ENCODE assay signal across 13 cellular contexts in genomic region chr4:120801171-120801758, GRCh38.
A peak's percentile ranks its signal among the peaks of the same experiment; 100 is the strongest.
DNase-seq lines count a peak whose midpoint lies in the region; ATAC-seq and TF ChIP-seq lines count a peak whose summit lies in the region.
"Had no signal": no experiment of that assay in that cellular context is flagged by ENCODE, and none has a peak within 500 bp of the region (broad histone marks: within the 10 kb centered on the region; RNA-seq: fewer than 3 reads in every experiment).

No MANE protein-coding gene starts in this region.

- H3K79me2 ChIP-seq in ACC112 (ENCODE audit: control insufficient read depth, insufficient read depth, low read length, unreplicated experiment): no peaks in the 10 kb centered on the region

- H3K27me3 ChIP-seq in ACC112 (ENCODE audit: insufficient read depth, low read length): no peaks in the 10 kb centered on the region

- no peak overlapping the region for H3K27ac ChIP-seq in ACC112 (ENCODE audit: low read depth, low read length)
- H3K27ac ChIP-seq in mesodermal cell (ENCODE audit: low read depth, low read length, severe bottlenecking): peak overlapping the region; percentile 73
- H3K27ac ChIP-seq: A549 had no signal

- H2AFZ ChIP-seq in ACC112 (ENCODE audit: low read length, unreplicated experiment): no peak overlapping the region

- H3K4me3 ChIP-seq in ACC112 (ENCODE audit: low read depth, low read length) (0 out of 2 replicates have a peak overlapping the region, but pooled peaks have one; percentile 35), fibroblast of mammary gland (ENCODE audit: control insufficient read depth, low read depth, low read length) (no peak overlapping the region), mesodermal cell (ENCODE audit: extremely low read depth, insufficient read depth, low read length, poor library complexity, severe bottlenecking) (no peak overlapping the region)
- H3K4me3 ChIP-seq: A549 had no signal

- DNase-seq in NCI-H226 (peak; percentile 89), fibroblast of mammary gland (ENCODE audit: low read depth) (peak; percentile 74), epidermal melanocyte (ENCODE audit: insufficient read length, low spot score) (no peak)
- DNase-seq: activated CD8-positive, alpha-beta memory T cell treated with anti-CD3 and anti-CD28 coated beads, Interleukin-2, amount 50 U/mL, for 4 hours; cortex of kidney; kidney glomerular epithelial cell; T-helper 2 cell had no signal

- 62 to 72% methylated on average over 3 to 5 of the region's 5 CpGs for WGBS in mesodermal cell (ENCODE audit: insufficient coverage in 2 of 2), 2 experiments

- no peak for TF ChIP-seq CTCF in fibroblast of mammary gland (conservative IDR thresholded peaks at IDR 0.05; ENCODE audit: control insufficient read depth, insufficient read depth, low read depth, low read length)

- ATAC-seq in GM21717 (IDR thresholded peaks at IDR 0.05; ENCODE audit: unreplicated experiment) (no peak), GM21381 (IDR thresholded peaks at IDR 0.05; ENCODE audit: unreplicated experiment) (no peak), HG03039 (IDR thresholded peaks at IDR 0.05; ENCODE audit: unreplicated experiment) (no peak)
- ATAC-seq: A549 had no signal

- 0 out of 2 replicates have a peak, but pooled peaks cover 4% of the 10 kb centered on the region for H3K36me3 ChIP-seq in ACC112 (ENCODE audit: insufficient read depth, low read length)
- H3K36me3 ChIP-seq in mesodermal cell (ENCODE audit: control insufficient read depth, insufficient read depth, low read length): no peaks in the 10 kb centered on the region

- H3K4me1 ChIP-seq in ACC112 (ENCODE audit: control insufficient read depth, insufficient read depth, low read length, unreplicated experiment): peaks cover 8% of the 10 kb centered on the region
- H3K4me1 ChIP-seq in mesodermal cell (ENCODE audit: control insufficient read depth, insufficient read depth, low read length, poor library complexity, severe bottlenecking): peaks cover 2% of the 10 kb centered on the region
- H3K4me1 ChIP-seq: A549 had no signal

- no peaks in the 10 kb centered on the region for H3K9me3 ChIP-seq in mesodermal cell (ENCODE audit: control insufficient read depth, low read length)
- H3K9me3 ChIP-seq: A549 had no signal
